ENCODE assay signal across 8 cellular contexts in the genomic region with DNA sequence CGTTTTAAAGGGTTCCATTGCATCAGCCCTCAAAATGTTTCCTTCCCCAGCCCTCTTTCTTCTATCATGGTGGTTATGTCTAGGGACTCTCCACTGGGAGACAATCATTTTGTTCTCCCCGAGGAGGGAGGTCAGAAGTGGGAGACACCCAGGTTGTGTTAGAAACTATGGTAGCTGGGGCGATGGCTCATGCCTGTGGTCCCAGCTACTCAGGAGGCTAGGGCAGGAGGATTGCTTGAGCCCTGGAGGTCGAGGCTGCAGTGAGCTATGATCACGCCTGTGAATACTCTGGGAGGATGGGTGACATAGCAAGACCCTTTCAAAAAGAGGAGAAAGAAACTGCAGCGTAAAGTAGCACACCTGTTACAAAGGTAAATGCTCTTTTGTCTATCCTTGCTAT. TPM values are rescaled to one million over a fixed set of nuclear protein-coding genes. Genes with fewer than 3 reads are reported as not detected.
DNase-seq lines count a peak whose midpoint lies in the region; ATAC-seq and TF ChIP-seq lines count a peak whose summit lies in the region.

No MANE protein-coding gene starts in this region.

- H3K27ac ChIP-seq in CD4-positive, CD25-positive, alpha-beta regulatory T cell (ENCODE audit: insufficient read depth, low read length, poor library complexity, severe bottlenecking): peak overlapping the region; percentile 93
- H3K27ac ChIP-seq in breast epithelium (peak overlapping the region; percentile 93 to 94), mesendoderm (ENCODE audit: low read depth, low read length) (no peak overlapping the region), vagina (peak overlapping the region; percentile 93)

- peak overlapping the region; percentile 17 to 95 (median 91) for H3K27ac Mint-ChIP-seq in CD4-positive, CD25-positive, alpha-beta regulatory T cell

- H3K79me2 ChIP-seq in mesendoderm (ENCODE audit: control insufficient read depth, insufficient read depth, low read length): no peaks in the 10 kb centered on the region

- no peaks in the 10 kb centered on the region for H3K36me3 Mint-ChIP-seq in CD4-positive, CD25-positive, alpha-beta regulatory T cell

- H3K4ac ChIP-seq in mesendoderm (ENCODE audit: low read depth, low read length): no peak overlapping the region

- no peak for DNase-seq in CD4-positive, CD25-positive, alpha-beta regulatory T cell
- no peak for DNase-seq in breast epithelium (ENCODE audit: low spot score in 2 of 2)
- DNase-seq in mesendoderm: no peak
- no peak for DNase-seq in vagina (ENCODE audit: extremely low spot score in 2 of 2)
- DNase-seq in middle frontal gyrus (ENCODE audit: extremely low spot score, low spot score): no peak
- no peak for DNase-seq in NCI-H2081 (lab: John Stamatoyannopoulos, UW)

- H3K27me3 ChIP-seq in CD4-positive, CD25-positive, alpha-beta regulatory T cell (ENCODE audit: control insufficient read depth, insufficient read depth, low read length): no peaks in the 10 kb centered on the region
- H3K27me3 ChIP-seq in breast epithelium (no peaks in the 10 kb centered on the region), mesendoderm (ENCODE audit: insufficient read depth, low read length, poor library complexity) (no peaks in the 10 kb centered on the region), vagina (no peaks in the 10 kb centered on the region)

- peak overlapping the region; percentile 92 for H3K4me3 ChIP-seq in CD4-positive, CD25-positive, alpha-beta regulatory T cell (ENCODE audit: low read depth, low read length)
- H3K4me3 ChIP-seq in breast epithelium (peak overlapping the region; percentile 44 to 69 (median 62)), mesendoderm (ENCODE audit: low read length) (no peak overlapping the region), vagina (peak overlapping the region; percentile 49 to 51)

- no peaks in the 10 kb centered on the region for H3K9me3 Mint-ChIP-seq in CD4-positive, CD25-positive, alpha-beta regulatory T cell

- no peak overlapping the region for H2BK15ac ChIP-seq in mesendoderm (replicated peaks; ENCODE audit: low read depth)

- H3K79me1 ChIP-seq in mesendoderm (ENCODE audit: low read length): no peaks in the 10 kb centered on the region

- H2BK120ac ChIP-seq in mesendoderm (ENCODE audit: low read depth, low read length): peak overlapping the region; percentile 19

- no peak overlapping the region for H2AK5ac ChIP-seq in mesendoderm (ENCODE audit: low read length)

- no peak overlapping the region for H4K8ac ChIP-seq in mesendoderm (ENCODE audit: low read depth, low read length)

- no peak overlapping the region for H3K23ac ChIP-seq in mesendoderm (ENCODE audit: low read length)

- TF ChIP-seq POLR2A in breast epithelium (IDR thresholded peaks at IDR 0.05) (no peak), vagina (IDR thresholded peaks at IDR 0.05) (no peak), GM18505 (IDR thresholded peaks at IDR 0.05; ENCODE audit: borderline replicate concordance, extremely low read depth, insufficient read depth, insufficient read length) (no peak)

- H3K18ac ChIP-seq in mesendoderm (ENCODE audit: low read length): peak overlapping the region; percentile 82

- H4K5ac ChIP-seq in mesendoderm (ENCODE audit: low read length): no peak overlapping the region

- ATAC-seq in CD4-positive, CD25-positive, alpha-beta regulatory T cell (ENCODE audit: low read depth in 2 of 2): no peak
- ATAC-seq in HG03097 (IDR thresholded peaks at IDR 0.05; ENCODE audit: low FRiP score, unreplicated experiment) (peak; percentile 8), GM18505 (IDR thresholded peaks at IDR 0.05; ENCODE audit: unreplicated experiment) (no peak)

- intact Hi-C loops in breast epithelium (cut with DNase I; ENCODE audit: low total_unique reads): loop anchor here (2.0 kb wide), 1 partner anchor 55 kb away; no protein-coding TSS in a partner anchor
- intact Hi-C loops in vagina (cut with DNase I): no loop called here

- TF ChIP-seq CTCF in breast epithelium (IDR thresholded peaks at IDR 0.05) (no peak), vagina (IDR thresholded peaks at IDR 0.05) (no peak)

- no peaks in the 10 kb centered on the region for H3K9me3 ChIP-seq in CD4-positive, CD25-positive, alpha-beta regulatory T cell (ENCODE audit: control insufficient read depth in 2 of 2, low read length in 2 of 2)
- no peaks in the 10 kb centered on the region for H3K9me3 ChIP-seq in breast epithelium
- no peaks in the 10 kb centered on the region for H3K9me3 ChIP-seq in vagina

- H3K56ac ChIP-seq in mesendoderm (ENCODE audit: low read length): peak overlapping the region; percentile 88

- H3K27me3 Mint-ChIP-seq in CD4-positive, CD25-positive, alpha-beta regulatory T cell: no peaks in the 10 kb centered on the region

- WGBS in mesendoderm (ENCODE audit: extremely low coverage, insufficient coverage, low lambda C conversion rate): no CpG with 5 or more reads among the region's 6 CpGs

- no peaks in the 10 kb centered on the region for H3K36me3 ChIP-seq in CD4-positive, CD25-positive, alpha-beta regulatory T cell (ENCODE audit: control insufficient read depth, insufficient read depth, low read length)
- H3K36me3 ChIP-seq in breast epithelium (no peaks in the 10 kb centered on the region), mesendoderm (ENCODE audit: control insufficient read depth, insufficient read depth, low read length) (no peaks in the 10 kb centered on the region), vagina (no peaks in the 10 kb centered on the region)

- peaks cover 4 to 19% (median 12%) of the 10 kb centered on the region in 4 donors for H3K4me1 Mint-ChIP-seq in CD4-positive, CD25-positive, alpha-beta regulatory T cell

- peak overlapping the region; percentile 85 for H3K9ac ChIP-seq in mesendoderm (ENCODE audit: low read length)

- no peak overlapping the region for H3K4me2 ChIP-seq in mesendoderm (ENCODE audit: low read length)

- peaks cover 12% of the 10 kb centered on the region for H3K4me1 ChIP-seq in CD4-positive, CD25-positive, alpha-beta regulatory T cell (ENCODE audit: control insufficient read depth, insufficient read depth, low read length, poor library complexity, severe bottlenecking)
- H3K4me1 ChIP-seq in breast epithelium (peaks cover 0 to 3% of the 10 kb centered on the region in 2 donors), mesendoderm (ENCODE audit: control insufficient read depth, low read depth, low read length) (peaks cover 4% of the 10 kb centered on the region), vagina (peaks cover 8% of the 10 kb centered on the region)

- H3K4me3 Mint-ChIP-seq in CD4-positive, CD25-positive, alpha-beta regulatory T cell: peak overlapping the region; percentile 85 to 97 (median 86)

- H2BK5ac ChIP-seq in mesendoderm (ENCODE audit: low read length): no peak overlapping the region

RNA-seq across cellular contexts. Expression of gene LRRC23, which starts 13.0 kb away (rescaled TPM):
- total RNA-seq in CD4-positive, CD25-positive, alpha-beta regulatory T cell: 6.6 TPM
- 1 to 10 TPM; 2.2 to 5.1 (median 4.5) TPM for polyA plus RNA-seq in CD4-positive, CD25-positive, alpha-beta regulatory T cell
- 10 to 100 TPM in 2 of 3 donors, 1 to 10 TPM in 1; 7.4 to 15.4 (median 10.8) TPM for total RNA-seq in breast epithelium
- polyA plus RNA-seq in mesendoderm (2013, experiment 1 of 2): 1.2 TPM
- 1.3 TPM for polyA plus RNA-seq in mesendoderm (2013, experiment 2 of 2)
- total RNA-seq in vagina: 8.6 TPM

RNA-seq across cellular contexts. Expression of gene SPSB2, which starts 18.5 kb away (rescaled TPM):
- total RNA-seq in CD4-positive, CD25-positive, alpha-beta regulatory T cell: 8.2 TPM
- polyA plus RNA-seq in CD4-positive, CD25-positive, alpha-beta regulatory T cell: 10 to 100 TPM in 3 of 4 donors, 1 to 10 TPM in 1; 8.0 to 19.2 (median 13.2) TPM
- total RNA-seq in breast epithelium: 10 to 100 TPM in 2 of 3 donors, 1 to 10 TPM in 1; 9.0 to 13.4 (median 12.7) TPM
- polyA plus RNA-seq in mesendoderm (2013, experiment 1 of 2): 6.0 TPM
- polyA plus RNA-seq in mesendoderm (2013, experiment 2 of 2): 5.3 TPM
- 3.2 TPM for total RNA-seq in vagina

RNA-seq across cellular contexts. Expression of gene ENO2, which starts 22.7 kb away (rescaled TPM):
- total RNA-seq in CD4-positive, CD25-positive, alpha-beta regulatory T cell: 88.2 TPM
- 10 to 100 TPM; 18.1 to 24.8 (median 22.7) TPM for polyA plus RNA-seq in CD4-positive, CD25-positive, alpha-beta regulatory T cell
- total RNA-seq in breast epithelium: 10 to 100 TPM in 2 of 3 donors, 1 to 10 TPM in 1; 5.0 to 16.1 (median 11.1) TPM
- 12.1 TPM for polyA plus RNA-seq in mesendoderm (2013, experiment 1 of 2)
- 12.4 TPM for polyA plus RNA-seq in mesendoderm (2013, experiment 2 of 2)
- 20.1 TPM for total RNA-seq in vagina

RNA-seq across cellular contexts. Expression of gene TPI1, which starts 24.3 kb away (rescaled TPM):
- total RNA-seq in CD4-positive, CD25-positive, alpha-beta regulatory T cell: 153 TPM
- 100 to 1,000 TPM; 493 to 633 (median 527) TPM for polyA plus RNA-seq in CD4-positive, CD25-positive, alpha-beta regulatory T cell
- 100 to 1,000 TPM; 297 to 386 (median 351) TPM for total RNA-seq in breast epithelium
- 727 TPM for polyA plus RNA-seq in mesendoderm (2013, experiment 1 of 2)
- 759 TPM for polyA plus RNA-seq in mesendoderm (2013, experiment 2 of 2)
- total RNA-seq in vagina: 274 TPM

RNA-seq across cellular contexts. Expression of gene ATN1, which starts 36.1 kb away (rescaled TPM):
- 27.5 TPM for total RNA-seq in CD4-positive, CD25-positive, alpha-beta regulatory T cell
- under 1 TPM; 0.17 to 0.82 (median 0.53) TPM for polyA plus RNA-seq in CD4-positive, CD25-positive, alpha-beta regulatory T cell
- total RNA-seq in breast epithelium (10 to 100 TPM; 57.9 to 96.4 (median 59.7) TPM), vagina (92.1 TPM)
- 69.5 TPM for polyA plus RNA-seq in mesendoderm (2013, experiment 1 of 2)
- polyA plus RNA-seq in mesendoderm (2013, experiment 2 of 2): 69.1 TPM
